Comparison of ENCODE assay signal across 8 cellular contexts in genomic region chr3:177448987-177449975, GRCh38.
DNase-seq lines count a peak whose midpoint lies in the region; ATAC-seq and TF ChIP-seq lines count a peak whose summit lies in the region.

No MANE protein-coding gene starts in this region.

- CTCF ChIA-PET in GM10248 (lab: Yijun Ruan, JAX), result interaction anchor here (1.0 to 2.0 kb wide), 6 partner anchors 21 to 398 kb away, joined by 3 to 5 read pairs (median 3); no protein-coding TSS in a partner anchor

- no peak for TF ChIP-seq CTCF in GM10248 (IDR thresholded peaks at IDR 0.05; ENCODE audit: control extremely low read depth, extremely low read depth, low read depth, missing control alignments)

- H3K27me3 Mint-ChIP-seq in activated naive CD8-positive, alpha-beta T cell treated with anti-CD3 and anti-CD28 coated beads, Interleukin-2, amount 10 ng/mL, durations not matched to agents 7 days and 5 days, result no peaks in the 10 kb centered on the region

- POLR2A ChIA-PET in GM10248 (lab: Yijun Ruan, JAX), result no interaction called here
- POLR2A ChIA-PET in activated naive CD8-positive, alpha-beta T cell treated with anti-CD3 and anti-CD28 coated beads, Interleukin-2, amount 10 ng/mL, durations not matched to agents 7 days and 5 days (lab: Charles Lee), result interaction anchor here (0.5 to 1.2 kb wide), 2 partner anchors 12 to 275 kb away, joined by 3 to 4 read pairs; no protein-coding TSS in a partner anchor

- DNase-seq in GM10248 (ENCODE audit: extremely low spot score) (peak; percentile 60), HuH-7 (ENCODE audit: low spot score) (peak; percentile 46), myocyte (ENCODE audit: low read depth) (peak; percentile 43), anterior cingulate cortex (lab: John Stamatoyannopoulos, UW) (no peak), ureter (ENCODE audit: low spot score) (no peak), epidermal melanocyte (ENCODE audit: insufficient read length, low spot score) (no peak)
- DNase-seq in activated naive CD8-positive, alpha-beta T cell treated with anti-CD3 and anti-CD28 coated beads, Interleukin-2, amount 10 ng/mL, durations not matched to agents 7 days and 5 days, result no peak

- no peaks in the 10 kb centered on the region for H3K36me3 Mint-ChIP-seq in activated naive CD8-positive, alpha-beta T cell treated with anti-CD3 and anti-CD28 coated beads, Interleukin-2, amount 10 ng/mL, durations not matched to agents 7 days and 5 days

- peak overlapping the region; percentile 34 for H3K4me3 Mint-ChIP-seq in activated naive CD8-positive, alpha-beta T cell treated with anti-CD3 and anti-CD28 coated beads, Interleukin-2, amount 10 ng/mL, durations not matched to agents 7 days and 5 days

- no peaks in the 10 kb centered on the region for H3K9me3 Mint-ChIP-seq in activated naive CD8-positive, alpha-beta T cell treated with anti-CD3 and anti-CD28 coated beads, Interleukin-2, amount 10 ng/mL, durations not matched to agents 7 days and 5 days

- peak; percentile 94 for ATAC-seq in GM21529 (IDR thresholded peaks at IDR 0.05; ENCODE audit: unreplicated experiment)
- peak; percentile 14 for ATAC-seq in activated naive CD8-positive, alpha-beta T cell treated with anti-CD3 and anti-CD28 coated beads, Interleukin-2, amount 10 ng/mL, durations not matched to agents 7 days and 5 days (ENCODE audit: low read depth)

- peak overlapping the region; percentile 67 for H3K27ac Mint-ChIP-seq in activated naive CD8-positive, alpha-beta T cell treated with anti-CD3 and anti-CD28 coated beads, Interleukin-2, amount 10 ng/mL, durations not matched to agents 7 days and 5 days

- H3K4me1 Mint-ChIP-seq in activated naive CD8-positive, alpha-beta T cell treated with anti-CD3 and anti-CD28 coated beads, Interleukin-2, amount 10 ng/mL, durations not matched to agents 7 days and 5 days, result peaks cover 8% of the 10 kb centered on the region

Comparison
In these comparisons a context has a peak if more than half of its experiments do, and no peak if none do; other contexts are left out.
1. DNase-seq: peak in GM10248 (single experiment), HuH-7 (single experiment) and myocyte (single experiment); none in activated naive CD8-positive, alpha-beta T cell treated with anti-CD3 and anti-CD28 coated beads, Interleukin-2, amount 10 ng/mL, durations not matched to agents 7 days and 5 days (single experiment), anterior cingulate cortex (0 of 58), ureter (single experiment) and epidermal melanocyte (single experiment).